8 cellular contexts compared by ENCODE assay signal in the genomic region with DNA sequence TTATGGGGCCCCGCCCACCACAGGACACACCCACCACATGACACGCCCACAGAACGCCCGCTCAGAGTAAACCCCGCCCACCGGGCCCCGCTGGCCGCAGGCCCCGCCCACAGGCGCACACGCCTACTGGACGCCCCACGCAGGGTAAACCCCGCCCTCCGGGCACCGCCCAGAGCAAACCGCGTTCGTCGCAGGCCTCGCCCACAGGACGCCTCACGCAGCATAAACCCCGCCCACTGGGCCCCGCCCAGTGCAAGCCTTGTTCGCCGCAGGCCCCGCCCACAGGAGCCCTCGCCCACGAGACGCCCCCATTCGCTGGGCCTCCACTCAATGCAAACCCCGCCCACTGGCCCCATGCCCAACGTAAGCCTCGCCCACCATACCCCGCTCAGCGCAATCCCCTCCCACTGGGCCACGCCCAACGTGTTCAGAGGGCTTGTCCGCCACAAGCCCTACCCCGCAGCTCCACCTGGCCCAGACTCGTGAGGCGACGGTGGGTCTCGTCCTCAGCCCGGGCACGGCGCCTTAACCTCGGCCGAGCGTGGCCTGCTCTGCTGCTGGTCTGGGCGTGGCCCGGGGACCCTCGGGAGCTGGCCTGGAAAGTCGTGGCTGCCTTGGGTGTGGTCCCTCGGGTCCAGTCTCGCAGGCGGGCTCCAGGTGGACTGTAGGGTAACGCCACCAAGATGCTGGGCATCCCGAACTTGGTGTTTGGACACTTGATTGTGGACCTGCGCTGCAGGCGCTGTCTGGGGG. TPM values are rescaled to one million over a fixed set of nuclear protein-coding genes. Genes with fewer than 3 reads are reported as not detected.
DNase-seq lines count a peak whose midpoint lies in the region; ATAC-seq, FAIRE-seq and TF ChIP-seq lines count a peak whose summit lies in the region.

No MANE protein-coding gene starts in this region.

- H3K9me3 ChIP-seq in Caco-2, result no peaks in the 10 kb centered on the region
- H3K9me3 ChIP-seq in NT2/D1 (ENCODE audit: insufficient read depth, low read length), result no peaks in the 10 kb centered on the region
- no peaks in the 10 kb centered on the region for H3K9me3 ChIP-seq in endothelial cell of umbilical vein (replicated peaks; ENCODE audit: control insufficient read depth, insufficient read depth, low read length)

- BruUV-seq in Caco-2 (replicated peaks; lab: Mats Ljungman, UMichigan) (no TSS peak), endothelial cell of umbilical vein (replicated peaks; lab: Mats Ljungman, UMichigan) (no TSS peak)

- no peaks in the 10 kb centered on the region for H4K20me1 ChIP-seq in endothelial cell of umbilical vein (replicated peaks; ENCODE audit: control insufficient read depth, extremely low read depth, insufficient read depth, low read length)

- H3K4me1 ChIP-seq in Caco-2, result peaks cover 20% of the 10 kb centered on the region; the same call in 1 of the 2 replicates
- H3K4me1 ChIP-seq in NT2/D1 (ENCODE audit: insufficient read depth, insufficient read length), result peaks cover 27% of the 10 kb centered on the region
- H3K4me1 ChIP-seq in endothelial cell of umbilical vein (ENCODE audit: control insufficient read depth, extremely low read depth, insufficient read depth, low read length), result peaks cover 5% of the 10 kb centered on the region

- POLR2A ChIA-PET in Caco-2 (lab: Charles Lee) (no interaction called here), endothelial cell of umbilical vein (lab: Charles Lee) (no interaction called here)

- H3K27me3 Mint-ChIP-seq in Caco-2 (ENCODE audit: insufficient read depth, unreplicated experiment), result no peaks in the 10 kb centered on the region
- H3K27me3 Mint-ChIP-seq in mesothelial cell of epicardium (ENCODE audit: low read depth), result peaks cover 11% of the 10 kb centered on the region

- H3K36me3 Mint-ChIP-seq in Caco-2 (ENCODE audit: insufficient read depth, unreplicated experiment) (peaks cover 5% of the 10 kb centered on the region), mesothelial cell of epicardium (no peaks in the 10 kb centered on the region)

- H3K9me1 ChIP-seq in endothelial cell of umbilical vein (replicated peaks; ENCODE audit: control insufficient read depth, extremely low read depth, insufficient read depth, low read length), result no peaks in the 10 kb centered on the region

- peak overlapping the region; percentile 64 for H3K9ac ChIP-seq in NT2/D1 (ENCODE audit: insufficient read length, low read depth)
- no peak overlapping the region for H3K9ac ChIP-seq in endothelial cell of umbilical vein (replicated peaks; ENCODE audit: extremely low read depth, insufficient read depth, low read length)

- H3K4me3 ChIP-seq in Caco-2 (ENCODE audit: low read depth, low read length) (peak overlapping the region; percentile 57), NT2/D1 (ENCODE audit: insufficient read length, low read depth) (peak overlapping the region; percentile 32), endothelial cell of umbilical vein (replicated peaks in 1 of 3; ENCODE audit: insufficient read depth in 1 of 3, low read depth in 1 of 3, low read length in 3 of 3) (peak overlapping the region in 2 of 3 experiments; percentile 40 to 42)

- FAIRE-seq in endothelial cell of umbilical vein (lab: Jason Lieb, UNC), result peak; percentile 99

- ATAC-seq in GM21367 (IDR thresholded peaks at IDR 0.05; ENCODE audit: unreplicated experiment), result peak; percentile 72

- intact Hi-C loops in Caco-2 (cut with micrococcal nuclease; ENCODE audit: unreplicated experiment), result loop anchor here (1.0 kb wide), 2 partner anchors 10 to 28 kb away; partner anchors contain the start of gene GNB1
- intact Hi-C loops in endothelial cell of umbilical vein (cut with micrococcal nuclease), result loop anchor here (1.0 to 10.0 kb wide), 2 partner anchors 10 to 215 kb away; no protein-coding TSS in a partner anchor

- H3K4me3 Mint-ChIP-seq in Caco-2 (ENCODE audit: unreplicated experiment) (peak overlapping the region; percentile 58), mesothelial cell of epicardium (peak overlapping the region; percentile 31)

- H3K4me2 ChIP-seq in endothelial cell of umbilical vein (ENCODE audit: insufficient read depth, low read length), result peak overlapping the region; percentile 52

- dilution Hi-C loops in endothelial cell of umbilical vein (cut with MboI; ENCODE audit: extremely low pct_ligation_motif_present, low sequenced_read_pairs), result no loop called here

- TF ChIP-seq CTCF in Caco-2 (IDR thresholded peaks at IDR 0.05; ENCODE audit: insufficient read depth in 1 of 2, low read depth in 1 of 2, low read length in 1 of 2, severe bottlenecking in 1 of 2, unreplicated experiment in 1 of 2) (no peak), endothelial cell of umbilical vein (IDR thresholded peaks at IDR 0.05; ENCODE audit: extremely low read depth in 1 of 2, insufficient read depth in 1 of 2, low read depth in 1 of 2, low read length in 2 of 2) (no peak), mesothelial cell of epicardium (IDR thresholded peaks at IDR 0.05; ENCODE audit: unreplicated experiment) (no peak)

- H3K36me3 ChIP-seq in Caco-2 (ENCODE audit: control insufficient read depth, insufficient read depth, low read length) (no peaks in the 10 kb centered on the region), NT2/D1 (ENCODE audit: insufficient read depth, insufficient read length, low read length) (no peaks in the 10 kb centered on the region), endothelial cell of umbilical vein (ENCODE audit: control insufficient read depth in 2 of 2, extremely low read depth in 1 of 2, insufficient read depth in 2 of 2, low read length in 2 of 2) (no peaks in the 10 kb centered on the region)

- H3K27ac Mint-ChIP-seq in Caco-2 (ENCODE audit: unreplicated experiment) (no peak overlapping the region), mesothelial cell of epicardium (no peak overlapping the region)

- H3K4me1 Mint-ChIP-seq in Caco-2 (ENCODE audit: low read depth, unreplicated experiment) (no peaks in the 10 kb centered on the region), mesothelial cell of epicardium (no peaks in the 10 kb centered on the region)

- H3K27me3 ChIP-seq in Caco-2 (replicated peaks; ENCODE audit: control insufficient read depth, insufficient read depth, low read length), result no peaks in the 10 kb centered on the region
- H3K27me3 ChIP-seq in NT2/D1 (ENCODE audit: insufficient read depth, insufficient read length), result no peaks in the 10 kb centered on the region
- H3K27me3 ChIP-seq in endothelial cell of umbilical vein (ENCODE audit: control insufficient read depth in 2 of 2, insufficient read depth in 2 of 2, low read length in 2 of 2), result no peaks in the 10 kb centered on the region

- no peaks in the 10 kb centered on the region for H3K9me3 Mint-ChIP-seq in Caco-2 (ENCODE audit: unreplicated experiment)
- no peaks in the 10 kb centered on the region for H3K9me3 Mint-ChIP-seq in mesothelial cell of epicardium

- H2AFZ ChIP-seq in endothelial cell of umbilical vein (ENCODE audit: low read depth, low read length), result peak overlapping the region; percentile 88

- H3K79me2 ChIP-seq in endothelial cell of umbilical vein (ENCODE audit: control insufficient read depth, insufficient read depth, low read length), result no peaks in the 10 kb centered on the region

- DNase-seq in Caco-2 (peak; percentile 98), HT-29 (ENCODE audit: low spot score) (peak; percentile 98), NT2/D1 (ENCODE audit: low read depth, low spot score) (peak; percentile 96), endothelial cell of umbilical vein (ENCODE audit: low read depth, low spot score) (peak; percentile 98), mesothelial cell of epicardium (ENCODE audit: low spot score in 2 of 2, unreplicated experiment in 2 of 2) (peak; percentile 100)
- peak; percentile 97 for DNase-seq in activated CD8-positive, alpha-beta memory T cell treated with anti-CD3 and anti-CD28 coated beads, Interleukin-2, amount 50 U/mL, for 1 hour (ENCODE audit: extremely low read depth)
- DNase-seq in stimulated activated CD8-positive, alpha-beta memory T cell treated with anti-CD3 and anti-CD28 coated beads, Interleukin-15, amount 100 ng/mL, for 4 hours (ENCODE audit: low read depth in 2 of 2), result peak; percentile 97 to 98

- TF ChIP-seq POLR2A in endothelial cell of umbilical vein (IDR thresholded peaks at IDR 0.05; ENCODE audit: low read depth, low read length), result no peak

- H3K27ac ChIP-seq in endothelial cell of umbilical vein (ENCODE audit: insufficient read depth, low read depth, low read length), result no peak overlapping the region

- CTCF ChIA-PET in Caco-2 (lab: Charles Lee) (no interaction called here), endothelial cell of umbilical vein (lab: Charles Lee) (interaction anchor here (1.1 kb wide), 1 partner anchor 11 kb away, joined by 4 read pairs; no protein-coding TSS in a partner anchor)

RNA-seq across cellular contexts. Expression of gene TMEM52, which starts 0.4 kb away (rescaled TPM):
- total RNA-seq in Caco-2 (2022) (5.8 and 6.4 TPM in 2 replicates), endothelial cell of umbilical vein (1.2 and 1.6 TPM in 2 replicates), mesothelial cell of epicardium (2.1 to 2.8 TPM (median 2.5 TPM) in 3 replicates)
- 10.8 and 12.0 TPM in 2 replicates for total RNA-seq in HT-29 (2014; rRNA removed; shearing (Covaris generic))
- 1.7 and 2.0 TPM in 2 replicates for polyA plus RNA-seq in endothelial cell of umbilical vein
- polyA plus RNA-seq in endothelial cell of umbilical vein (2011; cell fraction: cytosol; rRNA removed), result 0.92 and 1.5 TPM in 2 replicates
- polyA plus RNA-seq in endothelial cell of umbilical vein (2011; cell fraction: nucleus; rRNA removed), result 1.1 TPM in 2 replicates
- polyA plus RNA-seq in endothelial cell of umbilical vein (2012), result 0.92 and 0.94 TPM in 2 replicates
- polyA minus RNA-seq in endothelial cell of umbilical vein, result 0.51 and 2.6 TPM in 2 replicates
- not detected for polyA minus RNA-seq in endothelial cell of umbilical vein (2011; cell fraction: cytosol; rRNA and poly(A)+ RNA removed)
- 0.38 TPM in 1 of 2 replicates, not detected in the other for polyA minus RNA-seq in endothelial cell of umbilical vein (2011; cell fraction: nucleus; rRNA and poly(A)+ RNA removed)

RNA-seq across cellular contexts. Expression of gene CALML6, which starts 4.4 kb away (rescaled TPM):
- 1.2 and 1.4 TPM in 2 replicates for total RNA-seq in Caco-2 (2022)
- total RNA-seq in HT-29 (2014; rRNA removed; shearing (Covaris generic)), result 0.91 TPM in 1 of 2 replicates, not detected in the other
- total RNA-seq in endothelial cell of umbilical vein, result 0.44 and 0.85 TPM in 2 replicates
- 0.19 and 0.36 TPM in 2 replicates for polyA plus RNA-seq in endothelial cell of umbilical vein
- polyA plus RNA-seq in endothelial cell of umbilical vein (2011; cell fraction: cytosol; rRNA removed), result 0.08 TPM in 1 of 2 replicates, not detected in the other
- 2.7 and 3.1 TPM in 2 replicates for polyA plus RNA-seq in endothelial cell of umbilical vein (2011; cell fraction: nucleus; rRNA removed)
- polyA plus RNA-seq in endothelial cell of umbilical vein (2012), result 0.20 and 0.31 TPM in 2 replicates
- not detected in 2 replicates for polyA minus RNA-seq in endothelial cell of umbilical vein
- polyA minus RNA-seq in endothelial cell of umbilical vein (2011; cell fraction: cytosol; rRNA and poly(A)+ RNA removed), result not detected
- polyA minus RNA-seq in endothelial cell of umbilical vein (2011; cell fraction: nucleus; rRNA and poly(A)+ RNA removed), result not detected in 2 replicates
- total RNA-seq in mesothelial cell of epicardium, result 1.6 to 2.7 TPM (median 1.9 TPM) in 3 replicates

RNA-seq across cellular contexts. Expression of gene GNB1, which starts 28.6 kb away (rescaled TPM):
- total RNA-seq in Caco-2 (2022) (268 and 301 TPM in 2 replicates), endothelial cell of umbilical vein (519 and 529 TPM in 2 replicates), mesothelial cell of epicardium (272 to 289 TPM (median 283 TPM) in 3 replicates)
- total RNA-seq in HT-29 (2014; rRNA removed; shearing (Covaris generic)), result 58.1 and 60.5 TPM in 2 replicates
- 460 and 501 TPM in 2 replicates for polyA plus RNA-seq in endothelial cell of umbilical vein
- polyA plus RNA-seq in endothelial cell of umbilical vein (2011; cell fraction: cytosol; rRNA removed), result 434 and 501 TPM in 2 replicates
- 332 and 347 TPM in 2 replicates for polyA plus RNA-seq in endothelial cell of umbilical vein (2011; cell fraction: nucleus; rRNA removed)
- 344 and 385 TPM in 2 replicates for polyA plus RNA-seq in endothelial cell of umbilical vein (2012)
- polyA minus RNA-seq in endothelial cell of umbilical vein, result 661 and 736 TPM in 2 replicates
- polyA minus RNA-seq in endothelial cell of umbilical vein (2011; cell fraction: cytosol; rRNA and poly(A)+ RNA removed), result 141 TPM
- 164 and 199 TPM in 2 replicates for polyA minus RNA-seq in endothelial cell of umbilical vein (2011; cell fraction: nucleus; rRNA and poly(A)+ RNA removed)
